35 cellular contexts compared by ENCODE assay signal in genomic region chr14:56635041-56635440, GRCh38. TPM values are rescaled to one million over a fixed set of nuclear protein-coding genes. Genes with fewer than 3 reads are reported as not detected.
A peak's percentile ranks its signal among the peaks of the same experiment; 100 is the strongest.
DNase-seq lines count a peak whose midpoint lies in the region; ATAC-seq, FAIRE-seq and TF ChIP-seq lines count a peak whose summit lies in the region.
"Had no signal": no experiment of that assay in that cellular context is flagged by ENCODE, and none has a peak within 500 bp of the region (broad histone marks: within the 10 kb centered on the region; RNA-seq: fewer than 3 reads in every experiment).

No MANE protein-coding gene starts in this region.

- no peaks in the 10 kb centered on the region for H3K79me2 ChIP-seq in HepG2 (ENCODE audit: insufficient read depth, low read length)

- no peak for ATAC-seq in HepG2
- peak; percentile 57 for ATAC-seq in left lobe of liver
- ATAC-seq: A549; CD8-positive, alpha-beta T cell had no signal

- intact Hi-C loops in HepG2 (cut with micrococcal nuclease; ENCODE audit: unreplicated experiment): no loop called here

- BruUV-seq in HepG2 (replicated peaks; lab: Mats Ljungman, UMichigan): no TSS peak

- no peak overlapping the region for H2AFZ ChIP-seq in HepG2 (ENCODE audit: low read length)

- in situ Hi-C loops in HepG2 (cut with HindIII; ENCODE audit: extremely low pct_ligation_motif_present, low pct_unique_long_range_greater_than_20kb): no loop called here

- no peak for TF ChIP-seq POLR2A in HepG2 (IDR thresholded peaks at IDR 0.05; ENCODE audit: insufficient read depth in 1 of 2, low read depth in 2 of 2, low read length in 2 of 2)

- no peak for TF ChIP-seq EP300 in HepG2 (IDR thresholded peaks at IDR 0.05; ENCODE audit: low read depth in 2 of 2, low read length in 2 of 2)
- TF ChIP-seq EP300 in HepG2 (CRISPR knock-in tag; IDR thresholded peaks at IDR 0.05; ENCODE audit: borderline replicate concordance): no peak

- no peaks in the 10 kb centered on the region for H4K20me1 ChIP-seq in HepG2 (ENCODE audit: insufficient read depth, low read length)
- H4K20me1 ChIP-seq: BLaER1; BLaER1 treated with 17β-estradiol and CSF1 and Interleukin-3, amounts not matched to agents 10 nM and 100 nM had no signal

- H3K4me1 ChIP-seq in liver (ENCODE audit: control insufficient read depth in 4 of 4, insufficient read depth in 4 of 4, low read length in 3 of 4): no peaks in the 10 kb centered on the region
- no peaks in the 10 kb centered on the region for H3K4me1 ChIP-seq in HepG2 (ENCODE audit: insufficient read depth, low read length)
- no peaks in the 10 kb centered on the region for H3K4me1 ChIP-seq in small intestine (ENCODE audit: control insufficient read depth in 2 of 2, insufficient read depth in 1 of 2, low read depth in 1 of 2, low read length in 1 of 2)
- H3K4me1 ChIP-seq: A549; BE2C; BLaER1; BLaER1 treated with 17β-estradiol and CSF1 and Interleukin-3, amounts not matched to agents 10 nM and 100 nM; Caco-2 had no signal

- H3K27ac ChIP-seq in liver (ENCODE audit: low read depth in 1 of 2, low read length in 2 of 2) (no peak overlapping the region), HepG2 (ENCODE audit: extremely low read length, insufficient read depth, low read length) (no peak overlapping the region), small intestine (ENCODE audit: low read depth in 1 of 2, low read length in 1 of 2) (no peak overlapping the region)
- H3K27ac ChIP-seq: 22Rv1; A549; BLaER1; BLaER1 treated with 17β-estradiol and CSF1 and Interleukin-3, amounts not matched to agents 10 nM and 100 nM; C4-2B had no signal

- CTCF ChIA-PET in HepG2 (lab: Yijun Ruan, JAX; ENCODE audit: low intra/inter-chr PET ratio, low total read pairs): no interaction called here

- H3K36me3 ChIP-seq in liver (ENCODE audit: control insufficient read depth in 4 of 4, insufficient read depth in 3 of 4, low read depth in 1 of 4, low read length in 3 of 4) (peaks cover 4 to 54% (median 46%) of the 10 kb centered on the region in 4 donors), HepG2 (replicated peaks in 1 of 2; ENCODE audit: control insufficient read depth in 1 of 2, insufficient read depth in 2 of 2, low read length in 2 of 2) (peaks cover 14 to 31% of the 10 kb centered on the region in 2 experiments; a peak in 4 of 5 replicates), small intestine (ENCODE audit: control insufficient read depth in 2 of 2, insufficient read depth in 2 of 2, low read length in 2 of 2) (peaks cover 14 to 28% of the 10 kb centered on the region in 2 donors)
- H3K36me3 ChIP-seq: BE2C had no signal

- H3K9me3 ChIP-seq in liver (ENCODE audit: control insufficient read depth in 4 of 4, low read length in 3 of 4) (peaks cover 0 to 4% (median 1%) of the 10 kb centered on the region in 4 donors), HepG2 (ENCODE audit: low read length) (no peaks in the 10 kb centered on the region), small intestine (ENCODE audit: control insufficient read depth, low read depth) (no peaks in the 10 kb centered on the region)
- H3K9me3 ChIP-seq: BE2C had no signal

- H3K4me3 ChIP-seq in liver (ENCODE audit: low read depth in 1 of 3, low read length in 3 of 3): no peak overlapping the region
- no peak overlapping the region for H3K4me3 ChIP-seq in HepG2 (replicated peaks in 1 of 3; ENCODE audit: insufficient read depth in 1 of 3, low read depth in 2 of 3, low read length in 3 of 3)
- H3K4me3 ChIP-seq in small intestine (ENCODE audit: low read depth in 1 of 2, low read length in 2 of 2): no peak overlapping the region
- H3K4me3 ChIP-seq: A549; BLaER1; BLaER1 treated with 17β-estradiol and CSF1 and Interleukin-3, amounts not matched to agents 10 nM and 100 nM had no signal

- DNase-seq in HepG2 (ENCODE audit: low spot score) (no peak), HTR-8/SVneo (ENCODE audit: insufficient read length, low spot score) (no peak), left lobe of liver (ENCODE audit: low spot score) (no peak), small intestine (peak; percentile 14), SHP77 treated with DMSO at 0.1 percent for 48 hours (lab: John Stamatoyannopoulos, UW) (no peak), AG08396 (ENCODE audit: low spot score) (no peak), cerebellum (ENCODE audit: low spot score) (no peak)
- DNase-seq: 8988T; ACHN; AML-193; BE2C; C1 segment of cervical spinal cord; Caco-2; Calu3; CD4-positive, alpha-beta memory T cell; CD4-positive, alpha-beta T cell; CD4-positive, CD25-positive, alpha-beta regulatory T cell; CD8-positive, alpha-beta memory T cell; CD8-positive, alpha-beta T cell; COR-L47; DMS 273 treated with DMSO at 0.1 percent for 48 hours; DMS153; DMS53; DMS79; DMS79 treated with DMSO at 0.1 percent for 48 hours; DND-41; EL had no signal

- POLR2A ChIA-PET in HepG2 (lab: Yijun Ruan, JAX): no interaction called here

- TF ChIP-seq RAD21 in liver (IDR thresholded peaks at IDR 0.05) (no peak), HepG2 (CRISPR knock-in tag; IDR thresholded peaks at IDR 0.05) (no peak)

- 75% methylated on average over 2 of the region's 2 CpGs for WGBS in liver
- no CpG with 5 or more reads among the region's 2 CpGs for WGBS in HepG2 (ENCODE audit: low lambda C conversion rate)
- 77 to 95% (median 93%) methylated on average over 2 of the region's 2 CpGs for WGBS in small intestine, 3 donors

- TF ChIP-seq CTCF in liver (IDR thresholded peaks at IDR 0.05; ENCODE audit: low read depth, low read length, missing input control) (no peak), HepG2 (CRISPR knock-in tag; IDR thresholded peaks at IDR 0.05) (no peak)

- H3K9ac ChIP-seq in liver (ENCODE audit: low read depth in 1 of 2, low read length in 2 of 2): no peak overlapping the region
- no peak overlapping the region for H3K9ac ChIP-seq in HepG2 (ENCODE audit: insufficient read depth, low read depth, low read length)
- H3K9ac ChIP-seq: BLaER1; BLaER1 treated with 17β-estradiol and CSF1 and Interleukin-3, amounts not matched to agents 10 nM and 100 nM had no signal

- H3K27me3 ChIP-seq in liver (ENCODE audit: control insufficient read depth in 4 of 4, insufficient read depth in 4 of 4, low read length in 3 of 4) (no peaks in the 10 kb centered on the region), HepG2 (ENCODE audit: control insufficient read depth in 1 of 2, insufficient read depth in 2 of 2, low read length in 2 of 2) (no peaks in the 10 kb centered on the region), small intestine (ENCODE audit: control insufficient read depth in 2 of 2, insufficient read depth in 2 of 2, low read length in 2 of 2) (no peaks in the 10 kb centered on the region)
- H3K27me3 ChIP-seq: BE2C; BLaER1; BLaER1 treated with 17β-estradiol and CSF1 and Interleukin-3, amounts not matched to agents 10 nM and 100 nM had no signal

- no peak for FAIRE-seq in HepG2 (lab: Jason Lieb, UNC)
- peak; percentile 91 for FAIRE-seq in HTR-8/SVneo (lab: Jason Lieb, UNC)
- no peak for FAIRE-seq in small intestine (lab: Jason Lieb, UNC)
- FAIRE-seq: A204.1, A549, D721Med had no signal

- H3K4me2 ChIP-seq in HepG2 (ENCODE audit: low read depth, low read length): no peak overlapping the region
- H3K4me2 ChIP-seq: A549; BLaER1; BLaER1 treated with 17β-estradiol and CSF1 and Interleukin-3, amounts not matched to agents 10 nM and 100 nM had no signal

TF ChIP-seq in liver, 16 proteins besides CTCF, POLR2A, EP300 and RAD21:
- TF ChIP-seq HNF4A (conservative IDR thresholded peaks at IDR 0.05): peak; percentile 63 to 71
- no peak for TF ChIP-seq GABPA (IDR thresholded peaks at IDR 0.05 in 1 of 2, conservative IDR thresholded peaks at IDR 0.05 in 1 of 2)
- TF ChIP-seq FOXA2 (IDR thresholded peaks at IDR 0.05): no peak
- no peak for TF ChIP-seq FOXA1 (IDR thresholded peaks at IDR 0.05)
- no peak for TF ChIP-seq ATF3 (IDR thresholded peaks at IDR 0.05)
TF ChIP-seq in liver: peak in this region for 1.

TF ChIP-seq in HepG2, 621 proteins besides CTCF, POLR2A, EP300 and RAD21 (continues in another document):
- TF ChIP-seq ZNF329 (CRISPR knock-in tag; IDR thresholded peaks at IDR 0.05; ENCODE audit: low read depth) (no peak), RBFOX2 (IDR thresholded peaks at IDR 0.05; ENCODE audit: low read depth, low read length) (no peak), RARG (CRISPR knock-in tag; IDR thresholded peaks at IDR 0.05; ENCODE audit: low read depth) (no peak)

RNA-seq across cellular contexts. Expression of gene TMEM260, which starts 55.4 kb away (rescaled TPM):
- total RNA-seq in liver (10 to 100 TPM; 10.1 to 11.6 TPM), HepG2 (2016; rRNA removed; fragmentation: Illumina TruSeq; extraction: Trizol) (4.8 and 9.3 TPM in 2 replicates), left lobe of liver (11.3 TPM), cerebellum (36.5 TPM)
- polyA plus RNA-seq in liver (1 to 10 TPM; 4.9 to 7.9 TPM), HepG2 (2011; rRNA removed) (6.4 and 7.7 TPM in 2 replicates), small intestine (10 to 100 TPM in 1 of 3 donors, 1 to 10 TPM in 2; 7.6 to 10.3 (median 7.7) TPM)
- total RNA-seq in HepG2 (2016; cell fraction: cytosol; rRNA removed; fragmentation: Illumina TruSeq; extraction: Trizol; ENCODE audit: low read depth): 5.9 and 8.4 TPM in 2 replicates
- 4.5 and 9.3 TPM in 2 replicates for total RNA-seq in HepG2 (2016; cell fraction: insoluble cytoplasmic fraction; rRNA removed; fragmentation: Illumina TruSeq; extraction: Trizol)
- 4.9 and 5.4 TPM in 2 replicates for total RNA-seq in HepG2 (2016; cell fraction: membrane; rRNA removed; fragmentation: Illumina TruSeq; extraction: Trizol)
- 21.1 and 23.8 TPM in 2 replicates for total RNA-seq in HepG2 (2016; cell fraction: nucleus; rRNA removed; fragmentation: Illumina TruSeq; extraction: Trizol)
- polyA plus RNA-seq in HepG2 (2011; cell fraction: cytosol; rRNA removed): 3.7 and 4.0 TPM in 2 replicates
- 10.9 and 12.3 TPM in 2 replicates for polyA plus RNA-seq in HepG2 (2011; cell fraction: nucleus; rRNA removed)
- polyA plus RNA-seq in HepG2 (2012): 6.4 and 7.3 TPM in 2 replicates
- 0.45 and 0.50 TPM in 2 replicates for polyA plus RNA-seq in HepG2 (2016; cell fraction: cytosol; fragmentation: Illumina TruSeq; extraction: Trizol; ENCODE audit: low read depth)
- polyA plus RNA-seq in HepG2 (2016; cell fraction: insoluble cytoplasmic fraction; fragmentation: Illumina TruSeq; extraction: Trizol; ENCODE audit: low read depth): 3.0 and 3.8 TPM in 2 replicates
- 1.4 and 1.7 TPM in 2 replicates for polyA plus RNA-seq in HepG2 (2016; cell fraction: membrane; fragmentation: Illumina TruSeq; extraction: Trizol; ENCODE audit: low read depth)
- polyA plus RNA-seq in HepG2 (2016; cell fraction: nucleus; fragmentation: Illumina TruSeq; extraction: Trizol; ENCODE audit: insufficient read depth, low read depth): 16.9 and 17.4 TPM in 2 replicates
- polyA minus RNA-seq in HepG2 (2011; rRNA and poly(A)+ RNA removed; ENCODE audit: low replicate concordance): 14.5 and 28.6 TPM in 2 replicates
- polyA minus RNA-seq in HepG2 (2011; cell fraction: cytosol; rRNA and poly(A)+ RNA removed): 6.8 and 8.1 TPM in 2 replicates
- polyA minus RNA-seq in HepG2 (2011; cell fraction: nucleus; rRNA and poly(A)+ RNA removed): 55.3 and 63.6 TPM in 2 replicates
